ENCODE assay signal across 10 cellular contexts in genomic region chr6:34658605-34659218, GRCh38. TPM values are rescaled to one million over a fixed set of nuclear protein-coding genes. Genes with fewer than 3 reads are reported as not detected.
DNase-seq lines count a peak whose midpoint lies in the region; ATAC-seq and TF ChIP-seq lines count a peak whose summit lies in the region.
"Had no signal": no experiment of that assay in that cellular context is flagged by ENCODE, and none has a peak within 500 bp of the region (broad histone marks: within the 10 kb centered on the region; RNA-seq: fewer than 3 reads in every experiment).

No MANE protein-coding gene starts in this region.

- no peaks in the 10 kb centered on the region for H3K27me3 Mint-ChIP-seq in activated CD4-positive, alpha-beta T cell treated with anti-CD3 and anti-CD28 coated beads, Interleukin-2, amount 10 ng/mL, durations not matched to agents 7 days and 5 days
- H3K27me3 Mint-ChIP-seq in central memory CD8-positive, alpha-beta T cell: no peaks in the 10 kb centered on the region

- peaks cover 67% of the 10 kb centered on the region for H3K4me1 Mint-ChIP-seq in activated CD4-positive, alpha-beta T cell treated with anti-CD3 and anti-CD28 coated beads, Interleukin-2, amount 10 ng/mL, durations not matched to agents 7 days and 5 days
- peaks cover 32% of the 10 kb centered on the region for H3K4me1 Mint-ChIP-seq in central memory CD8-positive, alpha-beta T cell

- H3K36me3 ChIP-seq in spleen: peaks cover 0 to 8% (median under 1%) of the 10 kb centered on the region in 6 donors

- in situ Hi-C loops in GM13977 (cut with MboI; ENCODE audit: low pct_unique_long_range_greater_than_20kb, low sequenced_read_pairs, unreplicated experiment): no loop called here

- H3K27me3 ChIP-seq in spleen (replicated peaks in 1 of 7): no peaks in the 10 kb centered on the region
- H3K27me3 ChIP-seq: neutrophil had no signal

- H3K36me3 Mint-ChIP-seq in activated CD4-positive, alpha-beta T cell treated with anti-CD3 and anti-CD28 coated beads, Interleukin-2, amount 10 ng/mL, durations not matched to agents 7 days and 5 days (ENCODE audit: low read depth): peaks cover 17% of the 10 kb centered on the region
- peaks cover 13% of the 10 kb centered on the region for H3K36me3 Mint-ChIP-seq in central memory CD8-positive, alpha-beta T cell (ENCODE audit: insufficient read depth)

- no peak overlapping the region for H3K4me3 ChIP-seq in spleen

- no peak for ATAC-seq in central memory CD8-positive, alpha-beta T cell (replicated peaks; ENCODE audit: extremely low read depth, poor library complexity, severe bottlenecking)
- ATAC-seq in GM18858 (IDR thresholded peaks at IDR 0.05; ENCODE audit: unreplicated experiment): no peak
- no peak for ATAC-seq in GM18511 (IDR thresholded peaks at IDR 0.05; ENCODE audit: unreplicated experiment)

- WGBS in spleen, 5 donors: 79 to 89% (median 87%) methylated on average over 6 of the region's 6 CpGs

- CTCF ChIA-PET in activated CD4-positive, alpha-beta T cell treated with anti-CD3 and anti-CD28 coated beads, Interleukin-2, amount 10 ng/mL, durations not matched to agents 7 days and 5 days (lab: Charles Lee): interaction anchor here (0.6 to 2.7 kb wide), 3 partner anchors 14 to 244 kb away, joined by 3 to 10 read pairs (median 3); no protein-coding TSS in a partner anchor

- H3K27ac Mint-ChIP-seq in activated CD4-positive, alpha-beta T cell treated with anti-CD3 and anti-CD28 coated beads, Interleukin-2, amount 10 ng/mL, durations not matched to agents 7 days and 5 days: peak overlapping the region; percentile 41
- H3K27ac Mint-ChIP-seq in central memory CD8-positive, alpha-beta T cell (ENCODE audit: low read depth): peak overlapping the region; percentile 68

- intact Hi-C loops in spleen (cut with DNase I; ENCODE audit: low total_unique reads): no loop called here

- peaks cover 31 to 95% (median 56%) of the 10 kb centered on the region in 6 donors for H3K4me1 ChIP-seq in spleen

- TF ChIP-seq CTCF in spleen (IDR thresholded peaks at IDR 0.05 in 8 of 11, conservative IDR thresholded peaks at IDR 0.05 in 3 of 11) (no peak), GM13977 (IDR thresholded peaks at IDR 0.05; ENCODE audit: extremely low read depth, insufficient read depth, missing control alignments) (no peak)

- no peak for TF ChIP-seq POLR2A in spleen (IDR thresholded peaks at IDR 0.05)

- H3K9me3 Mint-ChIP-seq in activated CD4-positive, alpha-beta T cell treated with anti-CD3 and anti-CD28 coated beads, Interleukin-2, amount 10 ng/mL, durations not matched to agents 7 days and 5 days: peaks cover 2% of the 10 kb centered on the region
- no peaks in the 10 kb centered on the region for H3K9me3 Mint-ChIP-seq in central memory CD8-positive, alpha-beta T cell

- POLR2A ChIA-PET in activated CD4-positive, alpha-beta T cell treated with anti-CD3 and anti-CD28 coated beads, Interleukin-2, amount 10 ng/mL, durations not matched to agents 7 days and 5 days (lab: Charles Lee): interaction anchor here (0.6 kb wide), 2 partner anchors 37 to 232 kb away, joined by 3 to 5 read pairs; no protein-coding TSS in a partner anchor

- H3K27ac ChIP-seq in spleen: peak overlapping the region in 5 of 8 donors; percentile 83 to 92 (median 84)

- H3K9me3 ChIP-seq in spleen: no peaks in the 10 kb centered on the region
- H3K9me3 ChIP-seq: neutrophil had no signal

- no peak overlapping the region for H3K4me3 Mint-ChIP-seq in activated CD4-positive, alpha-beta T cell treated with anti-CD3 and anti-CD28 coated beads, Interleukin-2, amount 10 ng/mL, durations not matched to agents 7 days and 5 days
- H3K4me3 Mint-ChIP-seq in central memory CD8-positive, alpha-beta T cell: no peak overlapping the region

- no peak for DNase-seq in activated CD4-positive, alpha-beta T cell treated with anti-CD3 and anti-CD28 coated beads, Interleukin-2, amount 10 ng/mL, durations not matched to agents 7 days and 5 days
- DNase-seq in activated CD4-positive, alpha-beta T cell treated with anti-CD3 and anti-CD28 coated beads for 48 hours: no peak
- DNase-seq in NCI-H526 (lab: John Stamatoyannopoulos, UW) (peak; percentile 89 to 94), spleen (no peak), GM13977 (ENCODE audit: low spot score) (no peak)
- no peak for DNase-seq in central memory CD8-positive, alpha-beta T cell (ENCODE audit: low spot score in 2 of 2)
- DNase-seq: hippocampal formation had no signal

RNA-seq across cellular contexts. Expression of gene ILRUN, which starts 37.9 kb away (rescaled TPM):
- total RNA-seq in activated CD4-positive, alpha-beta T cell treated with anti-CD3 and anti-CD28 coated beads, Interleukin-2, amount 10 ng/mL, durations not matched to agents 7 days and 5 days: 10 to 100 TPM; 68.0 to 72.0 TPM
- 10 to 100 TPM; 49.4 to 75.5 (median 64.2) TPM for total RNA-seq in spleen
- 10 to 100 TPM; 14.6 to 44.3 (median 19.2) TPM for polyA plus RNA-seq in spleen

Comparison
In these comparisons a context has a peak if more than half of its experiments do, and no peak if none do; other contexts are left out.
1. DNase-seq: peak in NCI-H526 (2 of 2); none in activated CD4-positive, alpha-beta T cell treated with anti-CD3 and anti-CD28 coated beads, Interleukin-2, amount 10 ng/mL, durations not matched to agents 7 days and 5 days (single experiment), activated CD4-positive, alpha-beta T cell treated with anti-CD3 and anti-CD28 coated beads for 48 hours (single experiment), central memory CD8-positive, alpha-beta T cell (0 of 2), spleen (single experiment) and GM13977 (single experiment).